ENCODE assay signal across 19 cellular contexts in the genomic region with DNA sequence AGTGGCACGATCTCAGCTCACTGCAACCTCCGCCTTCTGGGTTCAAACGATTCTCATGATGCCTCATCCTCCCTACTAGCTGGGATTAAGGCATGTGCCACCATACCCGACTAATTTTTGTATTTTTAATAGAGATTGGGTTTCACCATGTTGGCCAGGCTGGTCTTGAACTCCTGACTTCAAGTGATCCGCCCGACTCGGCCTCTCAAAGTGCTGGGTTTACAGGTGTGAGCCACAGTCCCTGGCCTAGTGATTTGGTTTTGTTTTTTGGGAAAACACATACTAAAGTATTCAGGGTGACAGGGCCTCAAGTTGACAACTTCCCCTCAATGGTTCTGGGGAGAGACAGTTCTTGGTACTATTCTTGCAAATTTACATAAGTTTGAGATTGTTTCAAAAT. TPM values are rescaled to one million over a fixed set of nuclear protein-coding genes. Genes with fewer than 3 reads are reported as not detected.
A peak's percentile ranks its signal among the peaks of the same experiment; 100 is the strongest.
DNase-seq lines count a peak whose midpoint lies in the region; ATAC-seq, FAIRE-seq and TF ChIP-seq lines count a peak whose summit lies in the region.
"Had no signal": no experiment of that assay in that cellular context is flagged by ENCODE, and none has a peak within 500 bp of the region (broad histone marks: within the 10 kb centered on the region; RNA-seq: fewer than 3 reads in every experiment).

No MANE protein-coding gene starts in this region.

- no peak overlapping the region for H3K4me3 ChIP-seq in trophoblast cell (ENCODE audit: low read depth, low read length)
- H3K4me3 ChIP-seq: PC-9 had no signal

- no peaks in the 10 kb centered on the region for H3K27me3 Mint-ChIP-seq in activated CD8-positive, alpha-beta T cell treated with anti-CD3 and anti-CD28 coated beads for 36 hours
- H3K27me3 Mint-ChIP-seq in activated CD8-positive, alpha-beta T cell treated with anti-CD3 and anti-CD28 coated beads, Interleukin-2, amount 10 ng/mL, durations not matched to agents 7 days and 5 days (ENCODE audit: low read depth) = no peaks in the 10 kb centered on the region
- no peaks in the 10 kb centered on the region for H3K27me3 Mint-ChIP-seq in central memory CD8-positive, alpha-beta T cell
- H3K27me3 Mint-ChIP-seq in activated CD4-positive, alpha-beta memory T cell treated with anti-CD3 and anti-CD28 coated beads for 36 hours = no peaks in the 10 kb centered on the region
- H3K27me3 Mint-ChIP-seq: B cell; CD4-positive, alpha-beta memory T cell had no signal

- in situ Hi-C loops in KBM-7 (cut with MboI; ENCODE audit: low pct_unique_long_range_greater_than_20kb, low sequenced_read_pairs) = no loop called here

- CTCF ChIA-PET in activated CD8-positive, alpha-beta T cell treated with anti-CD3 and anti-CD28 coated beads for 36 hours (lab: Charles Lee) = interaction anchor here (1.4 kb wide), 1 partner anchor 46 kb away, joined by 3 read pairs; no protein-coding TSS in a partner anchor
- CTCF ChIA-PET in activated CD8-positive, alpha-beta T cell treated with anti-CD3 and anti-CD28 coated beads, Interleukin-2, amount 10 ng/mL, durations not matched to agents 7 days and 5 days (lab: Charles Lee) = no interaction called here
- CTCF ChIA-PET in activated CD4-positive, alpha-beta memory T cell treated with anti-CD3 and anti-CD28 coated beads for 36 hours (lab: Charles Lee) = no interaction called here

- no CpG with 5 or more reads among the region's 7 CpGs for WGBS in trophoblast cell (ENCODE audit: extremely low coverage, insufficient coverage, insufficient read length)

- H3K27ac ChIP-seq in trophoblast cell (ENCODE audit: low read depth, low read length) = no peak overlapping the region
- H3K27ac ChIP-seq: PC-9 had no signal

- no peak overlapping the region for H4K12ac ChIP-seq in trophoblast cell (ENCODE audit: low read depth, low read length)

- TF ChIP-seq CTCF in activated CD8-positive, alpha-beta T cell treated with anti-CD3 and anti-CD28 coated beads for 36 hours (IDR thresholded peaks at IDR 0.05) = no peak

- no peak for ATAC-seq in activated CD8-positive, alpha-beta T cell treated with anti-CD3 and anti-CD28 coated beads for 36 hours
- no peak for ATAC-seq in activated CD8-positive, alpha-beta T cell treated with anti-CD3 and anti-CD28 coated beads, Interleukin-2, amount 10 ng/mL, durations not matched to agents 7 days and 5 days
- ATAC-seq in central memory CD8-positive, alpha-beta T cell (replicated peaks; ENCODE audit: extremely low read depth, poor library complexity, severe bottlenecking) = no peak
- ATAC-seq: HCT116 had no signal

- peaks cover 4 to 8% of the 10 kb centered on the region in 2 experiments for H3K4me1 ChIP-seq in trophoblast cell (ENCODE audit: control insufficient read depth in 1 of 2, insufficient read depth in 2 of 2, low read length in 2 of 2)

- H3K14ac ChIP-seq in trophoblast cell (ENCODE audit: low read length) = no peak overlapping the region

- H3K4ac ChIP-seq in trophoblast cell (ENCODE audit: low read depth, low read length) = peak overlapping the region; percentile 74

- no peak overlapping the region for H4K8ac ChIP-seq in trophoblast cell (ENCODE audit: low read depth, low read length)

- H3K9ac ChIP-seq in trophoblast cell (ENCODE audit: low read length) = no peak overlapping the region

- H3K27me3 ChIP-seq in trophoblast cell (ENCODE audit: insufficient read depth, low read length) = no peaks in the 10 kb centered on the region

- H3K79me1 ChIP-seq in trophoblast cell (ENCODE audit: low read length) = no peaks in the 10 kb centered on the region

- POLR2A ChIA-PET in activated CD8-positive, alpha-beta T cell treated with anti-CD3 and anti-CD28 coated beads for 36 hours (lab: Charles Lee) = interaction anchor here (0.7 to 2.0 kb wide), 3 partner anchors 21 to 155 kb away, joined by 3 to 4 read pairs (median 3); no protein-coding TSS in a partner anchor
- POLR2A ChIA-PET in activated CD8-positive, alpha-beta T cell treated with anti-CD3 and anti-CD28 coated beads, Interleukin-2, amount 10 ng/mL, durations not matched to agents 7 days and 5 days (lab: Charles Lee) = no interaction called here
- POLR2A ChIA-PET in activated CD4-positive, alpha-beta memory T cell treated with anti-CD3 and anti-CD28 coated beads for 36 hours (lab: Charles Lee) = no interaction called here

- H2AFZ ChIP-seq in trophoblast cell (ENCODE audit: insufficient read depth, low read length, poor library complexity) = no peak overlapping the region
- H2AFZ ChIP-seq: PC-9 had no signal

- peaks cover 74% of the 10 kb centered on the region for H3K4me1 Mint-ChIP-seq in activated CD8-positive, alpha-beta T cell treated with anti-CD3 and anti-CD28 coated beads for 36 hours (ENCODE audit: low read depth)
- peaks cover 45% of the 10 kb centered on the region for H3K4me1 Mint-ChIP-seq in activated CD8-positive, alpha-beta T cell treated with anti-CD3 and anti-CD28 coated beads, Interleukin-2, amount 10 ng/mL, durations not matched to agents 7 days and 5 days (ENCODE audit: low read depth)
- peaks cover 62% of the 10 kb centered on the region for H3K4me1 Mint-ChIP-seq in central memory CD8-positive, alpha-beta T cell
- peaks cover 84% of the 10 kb centered on the region for H3K4me1 Mint-ChIP-seq in activated CD4-positive, alpha-beta memory T cell treated with anti-CD3 and anti-CD28 coated beads for 36 hours (ENCODE audit: low read depth)

- H4K91ac ChIP-seq in trophoblast cell (ENCODE audit: low read depth, low read length) = no peak overlapping the region

- TF ChIP-seq POLR2A in GM12891 (IDR thresholded peaks at IDR 0.05; ENCODE audit: low read depth, low read length) = no peak

- no peaks in the 10 kb centered on the region for H3K9me3 Mint-ChIP-seq in activated CD8-positive, alpha-beta T cell treated with anti-CD3 and anti-CD28 coated beads for 36 hours
- no peaks in the 10 kb centered on the region for H3K9me3 Mint-ChIP-seq in activated CD8-positive, alpha-beta T cell treated with anti-CD3 and anti-CD28 coated beads, Interleukin-2, amount 10 ng/mL, durations not matched to agents 7 days and 5 days (ENCODE audit: insufficient read depth)
- no peaks in the 10 kb centered on the region for H3K9me3 Mint-ChIP-seq in central memory CD8-positive, alpha-beta T cell
- no peaks in the 10 kb centered on the region for H3K9me3 Mint-ChIP-seq in activated CD4-positive, alpha-beta memory T cell treated with anti-CD3 and anti-CD28 coated beads for 36 hours
- H3K9me3 Mint-ChIP-seq: CD4-positive, alpha-beta memory T cell had no signal

- H3K36me3 ChIP-seq in trophoblast cell (ENCODE audit: control insufficient read depth in 1 of 2, insufficient read depth in 2 of 2, low read length in 2 of 2) = peaks cover 1 to 2% of the 10 kb centered on the region in 2 experiments

- no peak overlapping the region for H3K4me2 ChIP-seq in trophoblast cell (ENCODE audit: low read length)
- H3K4me2 ChIP-seq: PC-9 had no signal

- H2BK5ac ChIP-seq in trophoblast cell (ENCODE audit: low read depth, low read length, poor library complexity) = no peak overlapping the region

- peak overlapping the region; percentile 64 for H3K27ac Mint-ChIP-seq in activated CD8-positive, alpha-beta T cell treated with anti-CD3 and anti-CD28 coated beads for 36 hours
- no peak overlapping the region for H3K27ac Mint-ChIP-seq in activated CD8-positive, alpha-beta T cell treated with anti-CD3 and anti-CD28 coated beads, Interleukin-2, amount 10 ng/mL, durations not matched to agents 7 days and 5 days
- peak overlapping the region; percentile 35 for H3K27ac Mint-ChIP-seq in central memory CD8-positive, alpha-beta T cell (ENCODE audit: low read depth)
- no peak overlapping the region for H3K27ac Mint-ChIP-seq in activated CD4-positive, alpha-beta memory T cell treated with anti-CD3 and anti-CD28 coated beads for 36 hours
- H3K27ac Mint-ChIP-seq: B cell had no signal

- H3K4me3 Mint-ChIP-seq in activated CD8-positive, alpha-beta T cell treated with anti-CD3 and anti-CD28 coated beads for 36 hours = no peak overlapping the region
- no peak overlapping the region for H3K4me3 Mint-ChIP-seq in activated CD8-positive, alpha-beta T cell treated with anti-CD3 and anti-CD28 coated beads, Interleukin-2, amount 10 ng/mL, durations not matched to agents 7 days and 5 days
- H3K4me3 Mint-ChIP-seq in central memory CD8-positive, alpha-beta T cell = no peak overlapping the region
- no peak overlapping the region for H3K4me3 Mint-ChIP-seq in activated CD4-positive, alpha-beta memory T cell treated with anti-CD3 and anti-CD28 coated beads for 36 hours
- H3K4me3 Mint-ChIP-seq: B cell had no signal

- H2BK120ac ChIP-seq in trophoblast cell (ENCODE audit: insufficient read depth, low read length, poor library complexity) = no peak overlapping the region

- H3K79me2 ChIP-seq in trophoblast cell (ENCODE audit: control insufficient read depth, insufficient read depth, low read length, poor library complexity) = peaks cover 11% of the 10 kb centered on the region

- H2BK12ac ChIP-seq in trophoblast cell (ENCODE audit: low read length) = no peak overlapping the region

- no peak overlapping the region for H3K18ac ChIP-seq in trophoblast cell (ENCODE audit: low read length)

- no peak overlapping the region for H3K23ac ChIP-seq in trophoblast cell (ENCODE audit: low read length)

- no peaks in the 10 kb centered on the region for H3K36me3 Mint-ChIP-seq in activated CD8-positive, alpha-beta T cell treated with anti-CD3 and anti-CD28 coated beads for 36 hours (ENCODE audit: low read depth)
- H3K36me3 Mint-ChIP-seq in activated CD8-positive, alpha-beta T cell treated with anti-CD3 and anti-CD28 coated beads, Interleukin-2, amount 10 ng/mL, durations not matched to agents 7 days and 5 days (ENCODE audit: low read depth) = peaks cover 25% of the 10 kb centered on the region
- H3K36me3 Mint-ChIP-seq in central memory CD8-positive, alpha-beta T cell (ENCODE audit: insufficient read depth) = peaks cover 4% of the 10 kb centered on the region
- H3K36me3 Mint-ChIP-seq in activated CD4-positive, alpha-beta memory T cell treated with anti-CD3 and anti-CD28 coated beads for 36 hours = peaks cover 3% of the 10 kb centered on the region

- no peaks in the 10 kb centered on the region for H3K9me3 ChIP-seq in trophoblast cell (ENCODE audit: insufficient read depth, low read depth, low read length)

- intact Hi-C loops in activated CD8-positive, alpha-beta T cell treated with anti-CD3 and anti-CD28 coated beads for 36 hours (cut with micrococcal nuclease) = no loop called here
- intact Hi-C loops in activated CD4-positive, alpha-beta memory T cell treated with anti-CD3 and anti-CD28 coated beads for 36 hours (cut with micrococcal nuclease) = loop anchor here (5.0 kb wide), 3 partner anchors 42 to 147 kb away; a partner anchor contains a TSS

- H2AK5ac ChIP-seq in trophoblast cell (ENCODE audit: low read length) = no peak overlapping the region

- no peak for DNase-seq in activated CD8-positive, alpha-beta T cell treated with anti-CD3 and anti-CD28 coated beads for 36 hours
- no peak for DNase-seq in activated CD8-positive, alpha-beta T cell treated with anti-CD3 and anti-CD28 coated beads, Interleukin-2, amount 10 ng/mL, durations not matched to agents 7 days and 5 days
- no peak for DNase-seq in GM12891 (ENCODE audit: insufficient read length, low spot score)
- DNase-seq in central memory CD8-positive, alpha-beta T cell (ENCODE audit: low spot score in 2 of 2) = no peak
- DNase-seq in trophoblast cell = no peak
- no peak for DNase-seq in activated CD4-positive, alpha-beta memory T cell treated with anti-CD3 and anti-CD28 coated beads for 36 hours
- DNase-seq in KG1 (lab: John Stamatoyannopoulos, UW) = no peak
- no peak for DNase-seq in KBM-7
- DNase-seq: 8988T; CD4-positive, alpha-beta memory T cell; GOT3; NCI-H1092 treated with DMSO at 0.1 percent for 48 hours; NCI-H146; NCI-H2029 treated with DMSO at 0.1 percent for 48 hours; NCI-H526; PC-9 had no signal

- FAIRE-seq in GM12891 (lab: Jason Lieb, UNC) = peak; percentile 13
- FAIRE-seq: HTR-8/SVneo had no signal

RNA-seq across cellular contexts. Expression of a gene that starts 22.1 kb away (rescaled TPM):
- 10 to 100 TPM; 42.6 to 45.2 TPM for total RNA-seq in activated CD8-positive, alpha-beta T cell treated with anti-CD3 and anti-CD28 coated beads for 36 hours
- total RNA-seq in activated CD8-positive, alpha-beta T cell treated with anti-CD3 and anti-CD28 coated beads, Interleukin-2, amount 10 ng/mL, durations not matched to agents 7 days and 5 days = 10 to 100 TPM; 62.9 to 63.3 TPM
- polyA plus RNA-seq in GM12891 (2012; ENCODE audit: low read depth, missing spikeins) = 6.6 TPM
- 8.2 and 9.3 TPM in 2 replicates for polyA plus RNA-seq in trophoblast cell (2013)
- total RNA-seq in activated CD4-positive, alpha-beta memory T cell treated with anti-CD3 and anti-CD28 coated beads for 36 hours = 10 to 100 TPM; 34.9 to 38.8 TPM

Comparison
In these comparisons a context has a peak if more than half of its experiments do, and no peak if none do; other contexts are left out.
1. H3K27ac Mint-ChIP-seq: peak in activated CD8-positive, alpha-beta T cell treated with anti-CD3 and anti-CD28 coated beads for 36 hours (single experiment) and central memory CD8-positive, alpha-beta T cell (single experiment); none in activated CD8-positive, alpha-beta T cell treated with anti-CD3 and anti-CD28 coated beads, Interleukin-2, amount 10 ng/mL, durations not matched to agents 7 days and 5 days (single experiment) and activated CD4-positive, alpha-beta memory T cell treated with anti-CD3 and anti-CD28 coated beads for 36 hours (single experiment).